Comparison of ENCODE assay signal across 9 cellular contexts in genomic region chr5:122500245-122501086, GRCh38.
A peak's percentile ranks its signal among the peaks of the same experiment; 100 is the strongest.
DNase-seq lines count a peak whose midpoint lies in the region; TF ChIP-seq lines count a peak whose summit lies in the region.
"Had no signal": no experiment of that assay in that cellular context is flagged by ENCODE, and none has a peak within 500 bp of the region (broad histone marks: within the 10 kb centered on the region; RNA-seq: fewer than 3 reads in every experiment).

No MANE protein-coding gene starts in this region.

- no peaks in the 10 kb centered on the region for H3K36me3 Mint-ChIP-seq in activated T-helper 1 cell treated with anti-CD3 and anti-CD28 coated beads, Interleukin-12 subunit alpha, Interleukin-12 subunit beta, Interleukin-2, Interleukin-4 antibody, amounts not matched to agents 30 ng/mL and 10 ng/mL and 1 ng/mL, durations not matched to agents 14 hours and 24 hours and 36 hours (ENCODE audit: low read depth)

- no peaks in the 10 kb centered on the region for H3K4me1 ChIP-seq in fibroblast of lung (ENCODE audit: control insufficient read depth, extremely low read depth, insufficient read depth, low read length)
- peaks cover 3% of the 10 kb centered on the region for H3K4me1 ChIP-seq in neuron (ENCODE audit: insufficient read depth, low read length)

- H3K4me2 ChIP-seq in fibroblast of lung (ENCODE audit: extremely low read depth, insufficient read depth, low read length) = no peak overlapping the region

- no peaks in the 10 kb centered on the region for H3K9me3 Mint-ChIP-seq in activated T-helper 1 cell treated with anti-CD3 and anti-CD28 coated beads, Interleukin-12 subunit alpha, Interleukin-12 subunit beta, Interleukin-2, Interleukin-4 antibody, amounts not matched to agents 30 ng/mL and 10 ng/mL and 1 ng/mL, durations not matched to agents 14 hours and 24 hours and 36 hours

- H3K4me3 Mint-ChIP-seq in activated T-helper 1 cell treated with anti-CD3 and anti-CD28 coated beads, Interleukin-12 subunit alpha, Interleukin-12 subunit beta, Interleukin-2, Interleukin-4 antibody, amounts not matched to agents 30 ng/mL and 10 ng/mL and 1 ng/mL, durations not matched to agents 14 hours and 24 hours and 36 hours = no peak overlapping the region

- no peaks in the 10 kb centered on the region for H3K36me3 ChIP-seq in fibroblast of lung (ENCODE audit: control insufficient read depth, insufficient read depth, low read length)
- no peaks in the 10 kb centered on the region for H3K36me3 ChIP-seq in neuron (ENCODE audit: insufficient read depth, low read length)

- peaks cover 6% of the 10 kb centered on the region for H3K27me3 Mint-ChIP-seq in activated T-helper 1 cell treated with anti-CD3 and anti-CD28 coated beads, Interleukin-12 subunit alpha, Interleukin-12 subunit beta, Interleukin-2, Interleukin-4 antibody, amounts not matched to agents 30 ng/mL and 10 ng/mL and 1 ng/mL, durations not matched to agents 14 hours and 24 hours and 36 hours (ENCODE audit: insufficient read depth)

- H3K27ac Mint-ChIP-seq in activated T-helper 1 cell treated with anti-CD3 and anti-CD28 coated beads, Interleukin-12 subunit alpha, Interleukin-12 subunit beta, Interleukin-2, Interleukin-4 antibody, amounts not matched to agents 30 ng/mL and 10 ng/mL and 1 ng/mL, durations not matched to agents 14 hours and 24 hours and 36 hours = no peak overlapping the region

- no peaks in the 10 kb centered on the region for H3K4me1 Mint-ChIP-seq in activated T-helper 1 cell treated with anti-CD3 and anti-CD28 coated beads, Interleukin-12 subunit alpha, Interleukin-12 subunit beta, Interleukin-2, Interleukin-4 antibody, amounts not matched to agents 30 ng/mL and 10 ng/mL and 1 ng/mL, durations not matched to agents 14 hours and 24 hours and 36 hours (ENCODE audit: low read depth)

- H3K9me3 ChIP-seq in fibroblast of lung (ENCODE audit: control insufficient read depth, insufficient read depth, low read depth, low read length) (no peaks in the 10 kb centered on the region), neuron (ENCODE audit: low read length) (no peaks in the 10 kb centered on the region)

- peak; percentile 53 to 77 for TF ChIP-seq CTCF in fibroblast of lung (conservative IDR thresholded peaks at IDR 0.05 in 1 of 2, IDR thresholded peaks at IDR 0.05 in 1 of 2; ENCODE audit: low read depth in 1 of 2, low read length in 2 of 2)

- DNase-seq in DMS114 treated with DMSO at 0.1 percent for 48 hours (lab: John Stamatoyannopoulos, UW; ENCODE audit: unreplicated experiment) (peak; percentile 71), HEK293T (ENCODE audit: extremely low spot score) (peak; percentile 72), RPMI7951 (ENCODE audit: low read depth) (peak; percentile 48), fibroblast of lung (ENCODE audit: low read depth in 2 of 2) (peak; percentile 48 to 78), middle frontal gyrus (ENCODE audit: extremely low spot score, low spot score) (no peak)
- DNase-seq in activated CD8-positive, alpha-beta memory T cell treated with anti-CD3 and anti-CD28 coated beads, Interleukin-2, amount 50 U/mL, for 4 hours = no peak
- no peak for DNase-seq in activated T-helper 1 cell treated with anti-CD3 and anti-CD28 coated beads, Interleukin-12 subunit alpha, Interleukin-12 subunit beta, Interleukin-2, Interleukin-4 antibody, amounts not matched to agents 30 ng/mL and 10 ng/mL and 1 ng/mL, durations not matched to agents 14 hours and 24 hours and 36 hours (ENCODE audit: low spot score)

- H3K9ac ChIP-seq in fibroblast of lung (ENCODE audit: insufficient read depth, low read length) = no peak overlapping the region

- no peaks in the 10 kb centered on the region for H3K27me3 ChIP-seq in fibroblast of lung (ENCODE audit: control insufficient read depth, insufficient read depth, low read length)
- H3K27me3 ChIP-seq in neuron (ENCODE audit: insufficient read depth, low read length) = no peaks in the 10 kb centered on the region

- POLR2A ChIA-PET in HEK293T (lab: Yijun Ruan, JAX) = no interaction called here

- H4K20me1 ChIP-seq in fibroblast of lung (ENCODE audit: control insufficient read depth, extremely low read depth, insufficient read depth, low read length) = no peaks in the 10 kb centered on the region

- no peaks in the 10 kb centered on the region for H3K79me2 ChIP-seq in fibroblast of lung (ENCODE audit: control insufficient read depth, insufficient read depth, low read length)

- H3K27ac ChIP-seq in fibroblast of lung (ENCODE audit: insufficient read depth, low read length) = no peak overlapping the region

- H2AFZ ChIP-seq in fibroblast of lung (ENCODE audit: low read length) (peak overlapping the region; percentile 46), neuron (ENCODE audit: low read depth, low read length) (peak overlapping the region; percentile 79)

- CTCF ChIA-PET in HEK293T (lab: Yijun Ruan, JAX) = interaction anchor here (0.6 to 1.3 kb wide), 10 partner anchors 68 to 1732 kb away, joined by 3 to 6 read pairs (median 3); no protein-coding TSS in a partner anchor

- peak overlapping the region in 2 of 4 experiments; percentile 19 to 33 for H3K4me3 ChIP-seq in fibroblast of lung (replicated peaks in 1 of 4; ENCODE audit: control extremely low read depth in 1 of 4, insufficient read depth in 1 of 4, low read depth in 3 of 4, low read length in 4 of 4)
- H3K4me3 ChIP-seq in neuron (ENCODE audit: low read length) = no peak overlapping the region
- H3K4me3 ChIP-seq: skin epidermis had no signal

- intact Hi-C loops in activated T-helper 1 cell treated with anti-CD3 and anti-CD28 coated beads, Interleukin-12 subunit alpha, Interleukin-12 subunit beta, Interleukin-2, Interleukin-4 antibody, amounts not matched to agents 30 ng/mL and 10 ng/mL and 1 ng/mL, durations not matched to agents 14 hours and 24 hours and 36 hours (cut with micrococcal nuclease) = no loop called here

TF ChIP-seq in HEK293T, 16 proteins besides CTCF, POLR2A, EP300 and RAD21:
- TF ChIP-seq ZNF384 (IDR thresholded peaks at IDR 0.05) = peak; percentile 96
- no peak for TF ChIP-seq FOXK2 (IDR thresholded peaks at IDR 0.05)
- no peak for TF ChIP-seq BHLHE40 (IDR thresholded peaks at IDR 0.05; ENCODE audit: borderline replicate concordance)
- TF ChIP-seq FOXM1 (IDR thresholded peaks at IDR 0.05; ENCODE audit: borderline replicate concordance) = no peak
- TF ChIP-seq LEF1 (IDR thresholded peaks at IDR 0.05; ENCODE audit: borderline replicate concordance) = no peak
- no peak for TF ChIP-seq ELF4 (IDR thresholded peaks at IDR 0.05)
TF ChIP-seq in HEK293T: peak in this region for 1.

Comparison
In these comparisons a context has a peak if more than half of its experiments do, and no peak if none do; other contexts are left out.
1. DNase-seq: peak in DMS114 treated with DMSO at 0.1 percent for 48 hours (single experiment), HEK293T (single experiment), RPMI7951 (single experiment) and fibroblast of lung (2 of 2); none in activated CD8-positive, alpha-beta memory T cell treated with anti-CD3 and anti-CD28 coated beads, Interleukin-2, amount 50 U/mL, for 4 hours (single experiment), middle frontal gyrus (single experiment) and activated T-helper 1 cell treated with anti-CD3 and anti-CD28 coated beads, Interleukin-12 subunit alpha, Interleukin-12 subunit beta, Interleukin-2, Interleukin-4 antibody, amounts not matched to agents 30 ng/mL and 10 ng/mL and 1 ng/mL, durations not matched to agents 14 hours and 24 hours and 36 hours (single experiment).